ENCODE assay signal across 14 cellular contexts in genomic region chr11:1943576-1943975, GRCh38. TPM values are rescaled to one million over a fixed set of nuclear protein-coding genes. Genes with fewer than 3 reads are reported as not detected.
A peak's percentile ranks its signal among the peaks of the same experiment; 100 is the strongest.
DNase-seq lines count a peak whose midpoint lies in the region; ATAC-seq, FAIRE-seq and TF ChIP-seq lines count a peak whose summit lies in the region.
"Had no signal": no experiment of that assay in that cellular context is flagged by ENCODE, and none has a peak within 500 bp of the region (broad histone marks: within the 10 kb centered on the region; RNA-seq: fewer than 3 reads in every experiment).

No MANE protein-coding gene starts in this region.

- peak; percentile 13 for DNase-seq in activated naive CD4-positive, alpha-beta T cell treated with anti-CD3 and anti-CD28 coated beads, Interleukin-2, amount 10 ng/mL, durations not matched to agents 7 days and 5 days
- no peak for DNase-seq in activated naive CD4-positive, alpha-beta T cell (lab: John Stamatoyannopoulos, UW)
- peak; percentile 4 for DNase-seq in activated CD8-positive, alpha-beta T cell treated with anti-CD3 and anti-CD28 coated beads for 36 hours
- peak; percentile 32 for DNase-seq in kidney
- DNase-seq in type B pancreatic cell (ENCODE audit: extremely low spot score, unreplicated experiment): peak; percentile 57
- DNase-seq in NCI-H510A (lab: John Stamatoyannopoulos, UW): no peak
- DNase-seq in SIG-M5 (lab: John Stamatoyannopoulos, UW): no peak
- DNase-seq: hypothalamus; NCI-H2081; stimulated activated CD4-positive, alpha-beta T cell treated with anti-CD3 and anti-CD28 coated beads, Interleukin-1b, Interleukin-23, amount 100 ng/mL, for 48 hours had no signal

- CTCF ChIA-PET in activated naive CD4-positive, alpha-beta T cell treated with anti-CD3 and anti-CD28 coated beads, Interleukin-2, amount 10 ng/mL, durations not matched to agents 7 days and 5 days (lab: Charles Lee): no interaction called here
- CTCF ChIA-PET in activated CD8-positive, alpha-beta T cell treated with anti-CD3 and anti-CD28 coated beads for 36 hours (lab: Charles Lee): interaction anchor here (1.2 to 1.6 kb wide), 2 partner anchors 111 to 208 kb away, joined by 3 read pairs; no protein-coding TSS in a partner anchor

- H3K4me3 ChIP-seq in kidney (ENCODE audit: low read length in 2 of 2): no peak overlapping the region
- H3K4me3 ChIP-seq: esophagus muscularis mucosa, prostate gland had no signal

- intact Hi-C loops in activated CD8-positive, alpha-beta T cell treated with anti-CD3 and anti-CD28 coated beads for 36 hours (cut with micrococcal nuclease): no loop called here
- intact Hi-C loops in kidney (cut with DNase I): no loop called here

- peaks cover 4% of the 10 kb centered on the region for H3K4me1 Mint-ChIP-seq in activated naive CD4-positive, alpha-beta T cell treated with anti-CD3 and anti-CD28 coated beads, Interleukin-2, amount 10 ng/mL, durations not matched to agents 7 days and 5 days
- peaks cover 12% of the 10 kb centered on the region for H3K4me1 Mint-ChIP-seq in activated CD8-positive, alpha-beta T cell treated with anti-CD3 and anti-CD28 coated beads for 36 hours (ENCODE audit: low read depth)
- peaks cover 25% of the 10 kb centered on the region for H3K4me1 Mint-ChIP-seq in type B pancreatic cell (ENCODE audit: unreplicated experiment)

- POLR2A ChIA-PET in activated CD8-positive, alpha-beta T cell treated with anti-CD3 and anti-CD28 coated beads for 36 hours (lab: Charles Lee): no interaction called here

- H3K9me3 ChIP-seq in kidney (ENCODE audit: control insufficient read depth in 1 of 2, low read length in 2 of 2): no peaks in the 10 kb centered on the region
- H3K9me3 ChIP-seq: esophagus muscularis mucosa, prostate gland had no signal

- H3K4me3 Mint-ChIP-seq in activated naive CD4-positive, alpha-beta T cell treated with anti-CD3 and anti-CD28 coated beads, Interleukin-2, amount 10 ng/mL, durations not matched to agents 7 days and 5 days: no peak overlapping the region
- H3K4me3 Mint-ChIP-seq in activated CD8-positive, alpha-beta T cell treated with anti-CD3 and anti-CD28 coated beads for 36 hours: no peak overlapping the region
- H3K4me3 Mint-ChIP-seq in type B pancreatic cell: no peak overlapping the region

- TF ChIP-seq CTCF in activated CD8-positive, alpha-beta T cell treated with anti-CD3 and anti-CD28 coated beads for 36 hours (IDR thresholded peaks at IDR 0.05): no peak
- TF ChIP-seq CTCF in kidney (IDR thresholded peaks at IDR 0.05; ENCODE audit: borderline replicate concordance, extremely low read depth, insufficient read depth) (no peak), type B pancreatic cell (conservative IDR thresholded peaks at IDR 0.05) (no peak)

- peaks cover 9% of the 10 kb centered on the region for H3K27me3 Mint-ChIP-seq in activated naive CD4-positive, alpha-beta T cell treated with anti-CD3 and anti-CD28 coated beads, Interleukin-2, amount 10 ng/mL, durations not matched to agents 7 days and 5 days
- H3K27me3 Mint-ChIP-seq in activated CD8-positive, alpha-beta T cell treated with anti-CD3 and anti-CD28 coated beads for 36 hours: no peaks in the 10 kb centered on the region
- no peaks in the 10 kb centered on the region for H3K27me3 Mint-ChIP-seq in type B pancreatic cell

- H3K36me3 Mint-ChIP-seq in activated naive CD4-positive, alpha-beta T cell treated with anti-CD3 and anti-CD28 coated beads, Interleukin-2, amount 10 ng/mL, durations not matched to agents 7 days and 5 days: no peaks in the 10 kb centered on the region
- no peaks in the 10 kb centered on the region for H3K36me3 Mint-ChIP-seq in activated CD8-positive, alpha-beta T cell treated with anti-CD3 and anti-CD28 coated beads for 36 hours (ENCODE audit: low read depth)
- H3K36me3 Mint-ChIP-seq in type B pancreatic cell: no peaks in the 10 kb centered on the region
- H3K36me3 Mint-ChIP-seq: activated naive CD4-positive, alpha-beta T cell treated with anti-CD3 and anti-CD28 coated beads, Interleukin-2, amount 50 U/mL, for 72 hours had no signal

- H3K4me1 ChIP-seq in kidney (ENCODE audit: control insufficient read depth in 1 of 2, insufficient read depth in 1 of 2, low read depth in 1 of 2, low read length in 2 of 2): no peaks in the 10 kb centered on the region
- H3K4me1 ChIP-seq: prostate gland had no signal

- H3K27ac Mint-ChIP-seq in activated naive CD4-positive, alpha-beta T cell treated with anti-CD3 and anti-CD28 coated beads, Interleukin-2, amount 10 ng/mL, durations not matched to agents 7 days and 5 days: no peak overlapping the region
- no peak overlapping the region for H3K27ac Mint-ChIP-seq in activated CD8-positive, alpha-beta T cell treated with anti-CD3 and anti-CD28 coated beads for 36 hours
- no peak overlapping the region for H3K27ac Mint-ChIP-seq in type B pancreatic cell
- H3K27ac Mint-ChIP-seq: activated naive CD4-positive, alpha-beta T cell treated with anti-CD3 and anti-CD28 coated beads, Interleukin-2, amount 50 U/mL, for 72 hours had no signal

- H3K36me3 ChIP-seq in kidney (ENCODE audit: control insufficient read depth in 1 of 2, insufficient read depth in 2 of 2, low read length in 2 of 2): no peaks in the 10 kb centered on the region
- H3K36me3 ChIP-seq: esophagus muscularis mucosa, prostate gland had no signal

- H3K9ac ChIP-seq in kidney (ENCODE audit: low read length in 2 of 2): no peak overlapping the region

- H3K9me3 Mint-ChIP-seq in activated naive CD4-positive, alpha-beta T cell treated with anti-CD3 and anti-CD28 coated beads, Interleukin-2, amount 10 ng/mL, durations not matched to agents 7 days and 5 days: no peaks in the 10 kb centered on the region
- H3K9me3 Mint-ChIP-seq in activated CD8-positive, alpha-beta T cell treated with anti-CD3 and anti-CD28 coated beads for 36 hours: no peaks in the 10 kb centered on the region
- H3K9me3 Mint-ChIP-seq in type B pancreatic cell: no peaks in the 10 kb centered on the region
- H3K9me3 Mint-ChIP-seq: activated naive CD4-positive, alpha-beta T cell treated with anti-CD3 and anti-CD28 coated beads, Interleukin-2, amount 50 U/mL, for 72 hours had no signal

- ATAC-seq in activated CD8-positive, alpha-beta T cell treated with anti-CD3 and anti-CD28 coated beads for 36 hours: no peak
- no peak for ATAC-seq in GM19328 (IDR thresholded peaks at IDR 0.05; ENCODE audit: unreplicated experiment)
- ATAC-seq: activated naive CD4-positive, alpha-beta T cell treated with anti-CD3 and anti-CD28 coated beads, Interleukin-2, amount 50 U/mL, for 72 hours had no signal

- no peak for FAIRE-seq in kidney (lab: Jason Lieb, UNC)

- no peak overlapping the region for H3K27ac ChIP-seq in kidney (ENCODE audit: low read depth in 2 of 2, low read length in 2 of 2)
- H3K27ac ChIP-seq: esophagus muscularis mucosa, prostate gland had no signal

RNA-seq across cellular contexts. Expression of gene MRPL23, which starts 3.6 kb away (rescaled TPM):
- 100 to 1,000 TPM; 134 to 145 TPM for total RNA-seq in activated CD8-positive, alpha-beta T cell treated with anti-CD3 and anti-CD28 coated beads for 36 hours
- 45.9 TPM for total RNA-seq in kidney
- polyA plus RNA-seq in kidney (ENCODE audit: insufficient read depth, low read depth, low replicate concordance): 183 TPM
- 40.0 and 46.1 TPM in 2 replicates for total RNA-seq in type B pancreatic cell (ENCODE audit: low replicate concordance)

RNA-seq across cellular contexts. Expression of gene TNNT3, which starts 24.1 kb away (rescaled TPM):
- 1 to 10 TPM; 4.9 to 5.4 TPM for total RNA-seq in activated CD8-positive, alpha-beta T cell treated with anti-CD3 and anti-CD28 coated beads for 36 hours
- total RNA-seq in kidney (0.60 TPM), type B pancreatic cell (ENCODE audit: low replicate concordance) (17.3 and 40.9 TPM in 2 replicates)
- not detected for polyA plus RNA-seq in kidney (ENCODE audit: insufficient read depth, low read depth, low replicate concordance)

RNA-seq across cellular contexts. Expression of gene PRR33, which starts 51.9 kb away (rescaled TPM):
- under 1 TPM; 0.16 to 0.20 TPM for total RNA-seq in activated CD8-positive, alpha-beta T cell treated with anti-CD3 and anti-CD28 coated beads for 36 hours
- total RNA-seq in kidney (not detected), type B pancreatic cell (ENCODE audit: low replicate concordance) (not detected in 2 replicates)
- polyA plus RNA-seq in kidney (ENCODE audit: insufficient read depth, low read depth, low replicate concordance): not detected
- total RNA-seq: esophagus muscularis mucosa had no signal

RNA-seq across cellular contexts. Expression of gene H19, which starts 54.1 kb away (rescaled TPM):
- not detected for total RNA-seq in activated CD8-positive, alpha-beta T cell treated with anti-CD3 and anti-CD28 coated beads for 36 hours
- 53.8 TPM for total RNA-seq in kidney
- 140 TPM for polyA plus RNA-seq in kidney (ENCODE audit: insufficient read depth, low read depth, low replicate concordance)
- total RNA-seq in type B pancreatic cell (ENCODE audit: low replicate concordance): 12,320 and 19,345 TPM in 2 replicates

Comparison
In these comparisons a context has a peak if more than half of its experiments do, and no peak if none do; other contexts are left out.
1. DNase-seq: peak in activated naive CD4-positive, alpha-beta T cell treated with anti-CD3 and anti-CD28 coated beads, Interleukin-2, amount 10 ng/mL, durations not matched to agents 7 days and 5 days (single experiment), activated CD8-positive, alpha-beta T cell treated with anti-CD3 and anti-CD28 coated beads for 36 hours (single experiment), kidney (single experiment) and type B pancreatic cell (single experiment); none in activated naive CD4-positive, alpha-beta T cell (0 of 4), NCI-H510A (single experiment) and SIG-M5 (single experiment).